Comparison of ENCODE assay signal across 1 cellular context in the genomic region with DNA sequence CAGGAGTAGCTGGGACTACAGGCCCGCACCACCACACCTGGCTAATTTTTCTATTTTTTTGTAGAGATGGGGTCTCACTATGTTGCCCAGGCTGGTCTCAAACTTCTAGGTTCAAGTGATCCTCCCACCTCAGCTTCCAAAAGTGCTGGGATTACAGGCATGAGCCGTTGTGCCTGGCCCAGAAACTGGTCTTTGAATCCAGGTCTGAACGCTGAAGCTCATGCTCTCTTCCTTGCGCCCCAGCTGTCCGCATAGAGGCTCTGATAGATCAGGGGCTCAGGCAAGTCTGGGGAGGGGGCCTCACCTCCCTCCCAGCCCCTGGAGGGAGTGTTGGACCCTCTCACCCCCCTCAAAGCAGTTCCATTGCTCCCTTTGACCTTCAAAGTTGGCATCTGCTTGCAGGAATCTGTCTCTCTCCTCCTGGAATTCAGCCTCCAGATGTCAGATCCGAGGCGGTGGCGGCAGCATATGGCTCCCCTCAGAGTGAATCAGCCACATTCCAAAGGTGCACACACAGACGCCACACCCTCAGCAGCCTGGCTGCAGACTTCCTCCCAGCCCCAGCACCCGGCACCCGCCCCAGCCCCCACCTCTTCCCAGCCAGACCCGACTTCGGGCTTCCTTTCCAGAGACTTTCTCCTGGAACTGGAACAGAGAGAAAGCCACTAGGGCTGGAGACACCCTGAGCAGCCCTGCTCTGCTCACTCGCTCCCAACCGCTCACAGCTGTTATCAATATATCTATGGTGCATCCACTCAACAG.
TF ChIP-seq lines count a peak whose summit lies in the region.

No MANE protein-coding gene starts in this region.

TF ChIP-seq in HEK293, 187 proteins besides CTCF, POLR2A, EP300 and RAD21 (continued from another document):
- TF ChIP-seq, protein P1, sequence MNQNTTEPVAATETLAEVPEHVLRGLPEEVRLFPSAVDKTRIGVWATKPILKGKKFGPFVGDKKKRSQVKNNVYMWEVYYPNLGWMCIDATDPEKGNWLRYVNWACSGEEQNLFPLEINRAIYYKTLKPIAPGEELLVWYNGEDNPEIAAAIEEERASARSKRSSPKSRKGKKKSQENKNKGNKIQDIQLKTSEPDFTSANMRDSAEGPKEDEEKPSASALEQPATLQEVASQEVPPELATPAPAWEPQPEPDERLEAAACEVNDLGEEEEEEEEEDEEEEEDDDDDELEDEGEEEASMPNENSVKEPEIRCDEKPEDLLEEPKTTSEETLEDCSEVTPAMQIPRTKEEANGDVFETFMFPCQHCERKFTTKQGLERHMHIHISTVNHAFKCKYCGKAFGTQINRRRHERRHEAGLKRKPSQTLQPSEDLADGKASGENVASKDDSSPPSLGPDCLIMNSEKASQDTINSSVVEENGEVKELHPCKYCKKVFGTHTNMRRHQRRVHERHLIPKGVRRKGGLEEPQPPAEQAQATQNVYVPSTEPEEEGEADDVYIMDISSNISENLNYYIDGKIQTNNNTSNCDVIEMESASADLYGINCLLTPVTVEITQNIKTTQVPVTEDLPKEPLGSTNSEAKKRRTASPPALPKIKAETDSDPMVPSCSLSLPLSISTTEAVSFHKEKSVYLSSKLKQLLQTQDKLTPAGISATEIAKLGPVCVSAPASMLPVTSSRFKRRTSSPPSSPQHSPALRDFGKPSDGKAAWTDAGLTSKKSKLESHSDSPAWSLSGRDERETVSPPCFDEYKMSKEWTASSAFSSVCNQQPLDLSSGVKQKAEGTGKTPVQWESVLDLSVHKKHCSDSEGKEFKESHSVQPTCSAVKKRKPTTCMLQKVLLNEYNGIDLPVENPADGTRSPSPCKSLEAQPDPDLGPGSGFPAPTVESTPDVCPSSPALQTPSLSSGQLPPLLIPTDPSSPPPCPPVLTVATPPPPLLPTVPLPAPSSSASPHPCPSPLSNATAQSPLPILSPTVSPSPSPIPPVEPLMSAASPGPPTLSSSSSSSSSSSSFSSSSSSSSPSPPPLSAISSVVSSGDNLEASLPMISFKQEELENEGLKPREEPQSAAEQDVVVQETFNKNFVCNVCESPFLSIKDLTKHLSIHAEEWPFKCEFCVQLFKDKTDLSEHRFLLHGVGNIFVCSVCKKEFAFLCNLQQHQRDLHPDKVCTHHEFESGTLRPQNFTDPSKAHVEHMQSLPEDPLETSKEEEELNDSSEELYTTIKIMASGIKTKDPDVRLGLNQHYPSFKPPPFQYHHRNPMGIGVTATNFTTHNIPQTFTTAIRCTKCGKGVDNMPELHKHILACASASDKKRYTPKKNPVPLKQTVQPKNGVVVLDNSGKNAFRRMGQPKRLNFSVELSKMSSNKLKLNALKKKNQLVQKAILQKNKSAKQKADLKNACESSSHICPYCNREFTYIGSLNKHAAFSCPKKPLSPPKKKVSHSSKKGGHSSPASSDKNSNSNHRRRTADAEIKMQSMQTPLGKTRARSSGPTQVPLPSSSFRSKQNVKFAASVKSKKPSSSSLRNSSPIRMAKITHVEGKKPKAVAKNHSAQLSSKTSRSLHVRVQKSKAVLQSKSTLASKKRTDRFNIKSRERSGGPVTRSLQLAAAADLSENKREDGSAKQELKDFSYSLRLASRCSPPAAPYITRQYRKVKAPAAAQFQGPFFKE (tag by site-specific recombination; IDR thresholded peaks at IDR 0.05; ENCODE audit: borderline replicate concordance), result no peak
- TF ChIP-seq, protein P2, sequence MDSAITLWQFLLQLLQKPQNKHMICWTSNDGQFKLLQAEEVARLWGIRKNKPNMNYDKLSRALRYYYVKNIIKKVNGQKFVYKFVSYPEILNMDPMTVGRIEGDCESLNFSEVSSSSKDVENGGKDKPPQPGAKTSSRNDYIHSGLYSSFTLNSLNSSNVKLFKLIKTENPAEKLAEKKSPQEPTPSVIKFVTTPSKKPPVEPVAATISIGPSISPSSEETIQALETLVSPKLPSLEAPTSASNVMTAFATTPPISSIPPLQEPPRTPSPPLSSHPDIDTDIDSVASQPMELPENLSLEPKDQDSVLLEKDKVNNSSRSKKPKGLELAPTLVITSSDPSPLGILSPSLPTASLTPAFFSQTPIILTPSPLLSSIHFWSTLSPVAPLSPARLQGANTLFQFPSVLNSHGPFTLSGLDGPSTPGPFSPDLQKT (IDR thresholded peaks at IDR 0.05; ENCODE audit: borderline replicate concordance, low read depth, low read length), result no peak
- TF ChIP-seq ZNF311 (tag by site-specific recombination; IDR thresholded peaks at IDR 0.05; ENCODE audit: borderline replicate concordance), result no peak
- peak; percentile 82 for TF ChIP-seq KLF1 (tag by site-specific recombination; IDR thresholded peaks at IDR 0.05)
- TF ChIP-seq, protein P3, sequence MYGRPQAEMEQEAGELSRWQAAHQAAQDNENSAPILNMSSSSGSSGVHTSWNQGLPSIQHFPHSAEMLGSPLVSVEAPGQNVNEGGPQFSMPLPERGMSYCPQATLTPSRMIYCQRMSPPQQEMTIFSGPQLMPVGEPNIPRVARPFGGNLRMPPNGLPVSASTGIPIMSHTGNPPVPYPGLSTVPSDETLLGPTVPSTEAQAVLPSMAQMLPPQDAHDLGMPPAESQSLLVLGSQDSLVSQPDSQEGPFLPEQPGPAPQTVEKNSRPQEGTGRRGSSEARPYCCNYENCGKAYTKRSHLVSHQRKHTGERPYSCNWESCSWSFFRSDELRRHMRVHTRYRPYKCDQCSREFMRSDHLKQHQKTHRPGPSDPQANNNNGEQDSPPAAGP (tag by site-specific recombination; IDR thresholded peaks at IDR 0.05), result 0 out of 2 replicates have a peak, but pooled peaks have one; percentile 37
- TF ChIP-seq ZSCAN23 (tag by site-specific recombination; IDR thresholded peaks at IDR 0.05), result no peak
- TF ChIP-seq, protein P4, sequence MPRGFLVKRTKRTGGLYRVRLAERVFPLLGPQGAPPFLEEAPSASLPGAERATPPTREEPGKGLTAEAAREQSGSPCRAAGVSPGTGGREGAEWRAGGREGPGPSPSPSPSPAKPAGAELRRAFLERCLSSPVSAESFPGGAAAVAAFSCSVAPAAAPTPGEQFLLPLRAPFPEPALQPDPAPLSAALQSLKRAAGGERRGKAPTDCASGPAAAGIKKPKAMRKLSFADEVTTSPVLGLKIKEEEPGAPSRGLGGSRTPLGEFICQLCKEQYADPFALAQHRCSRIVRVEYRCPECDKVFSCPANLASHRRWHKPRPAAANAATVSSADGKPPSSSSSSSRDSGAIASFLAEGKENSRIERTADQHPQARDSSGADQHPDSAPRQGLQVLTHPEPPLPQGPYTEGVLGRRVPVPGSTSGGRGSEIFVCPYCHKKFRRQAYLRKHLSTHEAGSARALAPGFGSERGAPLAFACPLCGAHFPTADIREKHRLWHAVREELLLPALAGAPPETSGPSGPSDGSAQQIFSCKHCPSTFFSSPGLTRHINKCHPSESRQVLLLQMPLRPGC (tag by site-specific recombination; IDR thresholded peaks at IDR 0.05), result no peak
